In genomic region chr12:124517260-124518050, GRCh38 we compare ENCODE assay signal across 8 cellular contexts. TPM values are rescaled to one million over a fixed set of nuclear protein-coding genes. Genes with fewer than 3 reads are reported as not detected.
DNase-seq lines count a peak whose midpoint lies in the region; ATAC-seq, FAIRE-seq and TF ChIP-seq lines count a peak whose summit lies in the region.

No MANE protein-coding gene starts in this region.

- intact Hi-C loops in posterior cingulate gyrus (cut with DNase I) = loop anchor here (2.0 to 5.0 kb wide), 4 partner anchors 40 to 240 kb away; partner anchors contain the start of gene NCOR2
- intact Hi-C loops in activated T-helper 1 cell treated with anti-CD3 and anti-CD28 coated beads, Interleukin-12 subunit alpha, Interleukin-12 subunit beta, Interleukin-2, Interleukin-4 antibody, amounts not matched to agents 30 ng/mL and 10 ng/mL and 1 ng/mL, durations not matched to agents 14 hours and 24 hours and 36 hours (cut with micrococcal nuclease) = no loop called here

- no peak overlapping the region for H3K4me3 ChIP-seq in HUES64 (ENCODE audit: low read length)

- H3K4me1 ChIP-seq in HUES64 (ENCODE audit: insufficient read depth, low read length) = peaks cover 25% of the 10 kb centered on the region

- H3K27ac ChIP-seq in HUES64 (ENCODE audit: low read depth, low read length) = peak overlapping the region; percentile 28; the same call in 1 of the 2 replicates

- DNase-seq in T-helper 17 cell (no peak), glutamatergic neuron (no peak), posterior cingulate gyrus (peak; percentile 58 to 95 (median 75)), HTR-8/SVneo (ENCODE audit: insufficient read length, low spot score) (no peak)
- DNase-seq in activated T-helper 1 cell treated with anti-CD3 and anti-CD28 coated beads, Interleukin-12 subunit alpha, Interleukin-12 subunit beta, Interleukin-2, Interleukin-4 antibody, amounts not matched to agents 30 ng/mL and 10 ng/mL and 1 ng/mL, durations not matched to agents 14 hours and 24 hours and 36 hours (ENCODE audit: low spot score) = no peak
- no peak for DNase-seq in stimulated activated naive CD4-positive, alpha-beta T cell (lab: John Stamatoyannopoulos, UW)

- H3K36me3 Mint-ChIP-seq in T-helper 17 cell (ENCODE audit: low read depth) (no peaks in the 10 kb centered on the region), glutamatergic neuron (ENCODE audit: unreplicated experiment) (peaks cover under 1% of the 10 kb centered on the region)
- H3K36me3 Mint-ChIP-seq in activated T-helper 1 cell treated with anti-CD3 and anti-CD28 coated beads, Interleukin-12 subunit alpha, Interleukin-12 subunit beta, Interleukin-2, Interleukin-4 antibody, amounts not matched to agents 30 ng/mL and 10 ng/mL and 1 ng/mL, durations not matched to agents 14 hours and 24 hours and 36 hours (ENCODE audit: low read depth) = peaks cover 2% of the 10 kb centered on the region

- peak overlapping the region; percentile 43 for H3K27ac Mint-ChIP-seq in T-helper 17 cell
- peak overlapping the region; percentile 71 for H3K27ac Mint-ChIP-seq in glutamatergic neuron (ENCODE audit: unreplicated experiment)
- no peak overlapping the region for H3K27ac Mint-ChIP-seq in activated T-helper 1 cell treated with anti-CD3 and anti-CD28 coated beads, Interleukin-12 subunit alpha, Interleukin-12 subunit beta, Interleukin-2, Interleukin-4 antibody, amounts not matched to agents 30 ng/mL and 10 ng/mL and 1 ng/mL, durations not matched to agents 14 hours and 24 hours and 36 hours

- 89% methylated on average over 47 of the region's 47 CpGs for WGBS in HUES64

- H3K27me3 Mint-ChIP-seq in T-helper 17 cell (no peaks in the 10 kb centered on the region), glutamatergic neuron (ENCODE audit: unreplicated experiment) (peaks cover 10% of the 10 kb centered on the region)
- H3K27me3 Mint-ChIP-seq in activated T-helper 1 cell treated with anti-CD3 and anti-CD28 coated beads, Interleukin-12 subunit alpha, Interleukin-12 subunit beta, Interleukin-2, Interleukin-4 antibody, amounts not matched to agents 30 ng/mL and 10 ng/mL and 1 ng/mL, durations not matched to agents 14 hours and 24 hours and 36 hours (ENCODE audit: insufficient read depth) = no peaks in the 10 kb centered on the region

- H3K4me1 Mint-ChIP-seq in T-helper 17 cell = peaks cover 14% of the 10 kb centered on the region
- H3K4me1 Mint-ChIP-seq in glutamatergic neuron (ENCODE audit: low read depth, unreplicated experiment) = peaks cover 32% of the 10 kb centered on the region
- no peaks in the 10 kb centered on the region for H3K4me1 Mint-ChIP-seq in activated T-helper 1 cell treated with anti-CD3 and anti-CD28 coated beads, Interleukin-12 subunit alpha, Interleukin-12 subunit beta, Interleukin-2, Interleukin-4 antibody, amounts not matched to agents 30 ng/mL and 10 ng/mL and 1 ng/mL, durations not matched to agents 14 hours and 24 hours and 36 hours (ENCODE audit: low read depth)

- no peak overlapping the region for H3K9ac ChIP-seq in HUES64 (ENCODE audit: low read depth, low read length)

- H3K9me3 ChIP-seq in HUES64 (ENCODE audit: insufficient read depth, low read depth, low read length) = no peaks in the 10 kb centered on the region
- no peaks in the 10 kb centered on the region for H3K9me3 ChIP-seq in T-helper 17 cell (ENCODE audit: control insufficient read depth, low read length, poor library complexity, severe bottlenecking)

- no peaks in the 10 kb centered on the region for H3K27me3 ChIP-seq in HUES64 (ENCODE audit: insufficient read depth, low read length)

- FAIRE-seq in HTR-8/SVneo (lab: Jason Lieb, UNC) = no peak

- H3K4me3 Mint-ChIP-seq in T-helper 17 cell (no peak overlapping the region), glutamatergic neuron (ENCODE audit: unreplicated experiment) (peak overlapping the region; percentile 45)
- H3K4me3 Mint-ChIP-seq in activated T-helper 1 cell treated with anti-CD3 and anti-CD28 coated beads, Interleukin-12 subunit alpha, Interleukin-12 subunit beta, Interleukin-2, Interleukin-4 antibody, amounts not matched to agents 30 ng/mL and 10 ng/mL and 1 ng/mL, durations not matched to agents 14 hours and 24 hours and 36 hours = no peak overlapping the region

- peaks cover 13% of the 10 kb centered on the region for H3K9me3 Mint-ChIP-seq in glutamatergic neuron (ENCODE audit: unreplicated experiment)
- no peaks in the 10 kb centered on the region for H3K9me3 Mint-ChIP-seq in activated T-helper 1 cell treated with anti-CD3 and anti-CD28 coated beads, Interleukin-12 subunit alpha, Interleukin-12 subunit beta, Interleukin-2, Interleukin-4 antibody, amounts not matched to agents 30 ng/mL and 10 ng/mL and 1 ng/mL, durations not matched to agents 14 hours and 24 hours and 36 hours

- no peak for TF ChIP-seq CTCF in glutamatergic neuron (IDR thresholded peaks at IDR 0.05; ENCODE audit: partially characterized antibody, unreplicated experiment)

- peaks cover 15% of the 10 kb centered on the region for H3K36me3 ChIP-seq in HUES64 (ENCODE audit: insufficient read depth, low read length)

- ATAC-seq in T-helper 17 cell (no peak), GM21367 (IDR thresholded peaks at IDR 0.05; ENCODE audit: unreplicated experiment) (no peak)

RNA-seq across cellular contexts. Expression of gene NCOR2, which starts 50.0 kb away (rescaled TPM):
- polyA plus RNA-seq in HUES64 (2013, experiment 1 of 2) = 103 TPM
- polyA plus RNA-seq in HUES64 (2013, experiment 2 of 2) = 118 TPM
- total RNA-seq in T-helper 17 cell (100 to 1,000 TPM; 107 to 119 TPM), glutamatergic neuron (ENCODE audit: unreplicated experiment) (360 TPM)
- total RNA-seq in activated T-helper 1 cell treated with anti-CD3 and anti-CD28 coated beads, Interleukin-12 subunit alpha, Interleukin-12 subunit beta, Interleukin-2, Interleukin-4 antibody, amounts not matched to agents 30 ng/mL and 10 ng/mL and 1 ng/mL, durations not matched to agents 14 hours and 24 hours and 36 hours = 113 and 118 TPM in 2 replicates

Comparison
In these comparisons a context has a peak if more than half of its experiments do, and no peak if none do; other contexts are left out.
1. DNase-seq: peak in posterior cingulate gyrus (10 of 10); none in T-helper 17 cell (0 of 3), glutamatergic neuron (single experiment), HTR-8/SVneo (single experiment), activated T-helper 1 cell treated with anti-CD3 and anti-CD28 coated beads, Interleukin-12 subunit alpha, Interleukin-12 subunit beta, Interleukin-2, Interleukin-4 antibody, amounts not matched to agents 30 ng/mL and 10 ng/mL and 1 ng/mL, durations not matched to agents 14 hours and 24 hours and 36 hours (single experiment) and stimulated activated naive CD4-positive, alpha-beta T cell (0 of 6).